Comparison of ENCODE assay signal across 4 cellular contexts in genomic region chr5:166004006-166004405, GRCh38.
"Had no signal": no experiment of that assay in that cellular context is flagged by ENCODE, and none has a peak within 500 bp of the region (broad histone marks: within the 10 kb centered on the region; RNA-seq: fewer than 3 reads in every experiment).

No MANE protein-coding gene starts in this region.

- DNase-seq: H9, HCEC 1CT had no signal

- ATAC-seq: GM23338, HepG2 had no signal

- H2AFZ ChIP-seq: GM23338 had no signal

- H3K4me2 ChIP-seq: GM23338 had no signal

- H3K4me3 ChIP-seq: GM23338 had no signal
